ENCODE assay signal across 10 cellular contexts in genomic region chr5:1793301-1793740, GRCh38. TPM values are rescaled to one million over a fixed set of nuclear protein-coding genes. Genes with fewer than 3 reads are reported as not detected.
A peak's percentile ranks its signal among the peaks of the same experiment; 100 is the strongest.
DNase-seq lines count a peak whose midpoint lies in the region; ATAC-seq, FAIRE-seq and TF ChIP-seq lines count a peak whose summit lies in the region.
"Had no signal": no experiment of that assay in that cellular context is flagged by ENCODE, and none has a peak within 500 bp of the region (broad histone marks: within the 10 kb centered on the region; RNA-seq: fewer than 3 reads in every experiment).

No MANE protein-coding gene starts in this region.

- H3K27me3 Mint-ChIP-seq in T-helper 17 cell: no peaks in the 10 kb centered on the region

- peaks cover 44% of the 10 kb centered on the region for H3K4me1 Mint-ChIP-seq in T-helper 17 cell

- peaks cover 2% of the 10 kb centered on the region for H3K36me3 Mint-ChIP-seq in T-helper 17 cell (ENCODE audit: low read depth)

- no peaks in the 10 kb centered on the region for H3K4me1 ChIP-seq in pancreas

- no peak for FAIRE-seq in pancreas (lab: Jason Lieb, UNC)

- H3K27ac Mint-ChIP-seq in T-helper 17 cell: peak overlapping the region; percentile 98

- ATAC-seq in T-helper 17 cell: no peak
- no peak for ATAC-seq in HG02870 (IDR thresholded peaks at IDR 0.05; ENCODE audit: unreplicated experiment)
- no peak for ATAC-seq in pancreas

- TF ChIP-seq CTCF in fibroblast of mammary gland (conservative IDR thresholded peaks at IDR 0.05; ENCODE audit: control insufficient read depth, insufficient read depth, low read depth, low read length) (no peak), pancreas (IDR thresholded peaks at IDR 0.05) (no peak)

- H3K9me3 ChIP-seq in T-helper 17 cell (ENCODE audit: control insufficient read depth, low read length, poor library complexity, severe bottlenecking) (no peaks in the 10 kb centered on the region), pancreas (no peaks in the 10 kb centered on the region)

- peak; percentile 52 for DNase-seq in DMS 273 (lab: John Stamatoyannopoulos, UW; ENCODE audit: unreplicated experiment)
- DNase-seq in DMS 273 treated with DMSO at 0.1 percent for 48 hours (lab: John Stamatoyannopoulos, UW): no peak
- no peak for DNase-seq in T-helper 17 cell
- DNase-seq in fibroblast of mammary gland (ENCODE audit: low read depth): peak; percentile 63
- DNase-seq in stimulated activated CD8-positive, alpha-beta memory T cell treated with anti-CD3 and anti-CD28 coated beads, Interleukin-4, amount 100 ng/mL, for 48 hours: peak; percentile 71
- DNase-seq in SIG-M5 (lab: John Stamatoyannopoulos, UW): no peak
- no peak for DNase-seq in pancreas
- DNase-seq: caudate nucleus had no signal

- WGBS in pancreas, 2 donors: 75 to 76% methylated on average over 10 of the region's 10 CpGs

- no peak overlapping the region for H3K4me3 ChIP-seq in fibroblast of mammary gland (ENCODE audit: control insufficient read depth, low read depth, low read length)
- no peak overlapping the region for H3K4me3 ChIP-seq in pancreas

- no peak overlapping the region for H3K27ac ChIP-seq in pancreas
- H3K27ac ChIP-seq: 22Rv1 had no signal

- H3K36me3 ChIP-seq in pancreas: peaks cover 0 to 8% (median 4%) of the 10 kb centered on the region in 3 donors

- no peaks in the 10 kb centered on the region for H3K27me3 ChIP-seq in pancreas

- peak overlapping the region; percentile 89 for H3K4me3 Mint-ChIP-seq in T-helper 17 cell

- intact Hi-C loops in pancreas (cut with DNase I): no loop called here

RNA-seq across cellular contexts. Expression of gene MRPL36, which starts 6.3 kb away (rescaled TPM):
- total RNA-seq in T-helper 17 cell (10 to 100 TPM; 12.3 to 17.7 TPM), pancreas (10 to 100 TPM; 13.1 to 19.5 (median 15.3) TPM)
- 10 to 100 TPM; 21.9 to 48.0 TPM for polyA plus RNA-seq in pancreas

RNA-seq across cellular contexts. Expression of gene NDUFS6, which starts 7.9 kb away (rescaled TPM):
- 10 to 100 TPM; 15.2 to 24.7 TPM for total RNA-seq in T-helper 17 cell
- 10 to 100 TPM in 5 of 6 donors, 1 to 10 TPM in 1; 8.2 to 15.9 (median 13.4) TPM for total RNA-seq in pancreas
- 10 to 100 TPM; 24.9 to 41.9 TPM for polyA plus RNA-seq in pancreas

Comparison
In these comparisons a context has a peak if more than half of its experiments do, and no peak if none do; other contexts are left out.
1. DNase-seq: peak in DMS 273 (single experiment), fibroblast of mammary gland (single experiment) and stimulated activated CD8-positive, alpha-beta memory T cell treated with anti-CD3 and anti-CD28 coated beads, Interleukin-4, amount 100 ng/mL, for 48 hours (single experiment); none in DMS 273 treated with DMSO at 0.1 percent for 48 hours (single experiment), T-helper 17 cell (0 of 3), SIG-M5 (single experiment) and pancreas (0 of 6).